Comparison of ENCODE assay signal across 2 cellular contexts in the genomic region with DNA sequence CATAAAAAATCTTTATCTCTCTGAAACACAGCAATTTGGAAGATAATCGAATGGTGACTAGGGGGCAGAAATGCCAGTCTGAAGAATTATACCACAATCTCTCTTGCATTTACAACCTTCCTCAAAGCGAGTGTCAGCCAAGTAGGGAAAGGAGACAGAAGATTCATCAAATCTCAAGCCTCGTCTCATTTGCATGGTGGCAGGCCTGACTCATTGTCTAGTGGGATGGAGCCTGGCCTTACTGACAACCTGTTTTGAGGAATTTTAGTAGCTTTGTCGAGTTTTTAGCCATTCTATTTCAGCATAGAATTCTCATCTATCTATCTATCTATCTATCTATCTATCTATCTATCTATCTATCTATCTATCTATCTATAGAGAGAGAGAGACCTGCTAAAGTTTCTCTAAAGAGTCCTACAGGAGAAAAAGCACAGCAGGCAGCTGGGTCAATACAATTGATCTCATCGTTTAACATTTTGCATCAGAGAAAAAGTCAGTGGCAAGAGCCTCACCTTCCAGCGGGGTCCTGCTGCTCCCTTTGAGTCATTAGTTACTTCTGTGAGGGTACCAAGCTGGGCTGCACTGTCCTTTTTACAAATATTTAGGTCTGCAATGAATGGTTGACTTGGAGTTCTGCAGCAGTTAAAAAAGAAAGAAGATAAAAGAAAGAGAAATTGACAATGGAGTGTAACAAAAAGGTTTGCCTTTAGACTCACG.
TF ChIP-seq lines count a peak whose summit lies in the region.

No MANE protein-coding gene starts in this region.

TF ChIP-seq in GM23338, 12 proteins besides CTCF, POLR2A, EP300 and RAD21:
- TF ChIP-seq ZNF462 (CRISPR knock-in tag; IDR thresholded peaks at IDR 0.05) (0 out of 2 replicates have a peak, but pooled peaks have one; percentile 14), ETS1 (IDR thresholded peaks at IDR 0.05) (no peak)

TF ChIP-seq in H1, 55 proteins besides CTCF, POLR2A, EP300 and RAD21:
- no peak for TF ChIP-seq SP4 (IDR thresholded peaks at IDR 0.05; ENCODE audit: low read length)
- no peak for TF ChIP-seq FOSL1 (IDR thresholded peaks at IDR 0.05; ENCODE audit: insufficient read depth, low read depth, low read length)
- TF ChIP-seq KDM4A (IDR thresholded peaks at IDR 0.05; ENCODE audit: low read depth, low read length, severe bottlenecking), result no peak
- TF ChIP-seq SIN3A (conservative IDR thresholded peaks at IDR 0.05 in 1 of 2, IDR thresholded peaks at IDR 0.05 in 1 of 2; ENCODE audit: low read depth in 1 of 2, low read length in 2 of 2), result no peak
- TF ChIP-seq, protein P1, sequence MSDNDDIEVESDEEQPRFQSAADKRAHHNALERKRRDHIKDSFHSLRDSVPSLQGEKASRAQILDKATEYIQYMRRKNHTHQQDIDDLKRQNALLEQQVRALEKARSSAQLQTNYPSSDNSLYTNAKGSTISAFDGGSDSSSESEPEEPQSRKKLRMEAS (IDR thresholded peaks at IDR 0.05), result no peak
- no peak for TF ChIP-seq KDM5A (IDR thresholded peaks at IDR 0.05; ENCODE audit: low read length)
- TF ChIP-seq NANOG (IDR thresholded peaks at IDR 0.05; ENCODE audit: insufficient read depth, low read depth, low read length, poor library complexity, severe bottlenecking), result no peak
- TF ChIP-seq CBX8 (IDR thresholded peaks at IDR 0.05; ENCODE audit: borderline replicate concordance, low read depth, low read length), result no peak
- TF ChIP-seq SAP30 (IDR thresholded peaks at IDR 0.05; ENCODE audit: insufficient read depth, insufficient replicate concordance, low read length), result no peak
